14 cellular contexts compared by ENCODE assay signal in genomic region chr2:112143150-112143549, GRCh38. TPM values are rescaled to one million over a fixed set of nuclear protein-coding genes. Genes with fewer than 3 reads are reported as not detected.
DNase-seq lines count a peak whose midpoint lies in the region; ATAC-seq and TF ChIP-seq lines count a peak whose summit lies in the region.
"Had no signal": no experiment of that assay in that cellular context is flagged by ENCODE, and none has a peak within 500 bp of the region (broad histone marks: within the 10 kb centered on the region; RNA-seq: fewer than 3 reads in every experiment).

No MANE protein-coding gene starts in this region.

- H3K4me3 ChIP-seq in coronary artery, result no peak overlapping the region
- H3K4me3 ChIP-seq: GM23338 had no signal

- H3K9me3 Mint-ChIP-seq in neural crest cell, result no peaks in the 10 kb centered on the region
- H3K9me3 Mint-ChIP-seq: CD4-positive, alpha-beta memory T cell; GM23338 had no signal

- H3K27me3 Mint-ChIP-seq in neural crest cell (ENCODE audit: low read depth), result no peaks in the 10 kb centered on the region

- peaks cover 21% of the 10 kb centered on the region for H3K36me3 Mint-ChIP-seq in neural crest cell (ENCODE audit: low read depth)
- H3K36me3 Mint-ChIP-seq: CD4-positive, alpha-beta memory T cell had no signal

- H3K4me1 Mint-ChIP-seq in neural crest cell, result peaks cover 38% of the 10 kb centered on the region
- H3K4me1 Mint-ChIP-seq: CD4-positive, alpha-beta memory T cell had no signal

- DNase-seq in activated effector memory CD4-positive, alpha-beta T cell treated with anti-CD3 and anti-CD28 coated beads, Interleukin-2, amount 50 U/mL, for 16 hours, result peak; percentile 41
- DNase-seq in activated effector memory CD4-positive, alpha-beta T cell treated with Interleukin-2 at 50 U/mL for 16 hours, result no peak
- DNase-seq in coronary artery (ENCODE audit: low spot score) (no peak), neural crest cell (ENCODE audit: low read depth, low spot score) (no peak), epidermal melanocyte (ENCODE audit: insufficient read length, low spot score) (no peak)
- DNase-seq: CD4-positive, alpha-beta memory T cell; DMS79 treated with DMSO at 0.1 percent for 48 hours; H7 had no signal

- H3K4me3 Mint-ChIP-seq in neural crest cell, result peak overlapping the region; percentile 42
- H3K4me3 Mint-ChIP-seq: B cell; CD4-positive, alpha-beta memory T cell; GM23338 had no signal

- peak overlapping the region; percentile 16 to 17 for H3K27ac ChIP-seq in coronary artery
- H3K27ac ChIP-seq: C4-2B, HL-60 had no signal

- ATAC-seq in GM18867 (IDR thresholded peaks at IDR 0.05; ENCODE audit: unreplicated experiment), result no peak
- no peak for ATAC-seq in GM18873 (IDR thresholded peaks at IDR 0.05; ENCODE audit: low FRiP score, unreplicated experiment)
- ATAC-seq: GM23338 had no signal

- TF ChIP-seq CTCF in coronary artery (IDR thresholded peaks at IDR 0.05) (no peak), neural crest cell (conservative IDR thresholded peaks at IDR 0.05) (no peak)

- no peak overlapping the region for H3K27ac Mint-ChIP-seq in neural crest cell (ENCODE audit: unreplicated experiment)
- H3K27ac Mint-ChIP-seq: B cell; CD4-positive, alpha-beta memory T cell; GM23338 had no signal

RNA-seq across cellular contexts. Expression of gene FBLN7, which starts 5.0 kb away (rescaled TPM):
- total RNA-seq in neural crest cell, result 19.1 and 21.4 TPM in 2 replicates
- total RNA-seq: GM23338 had no signal
